In the genomic region with DNA sequence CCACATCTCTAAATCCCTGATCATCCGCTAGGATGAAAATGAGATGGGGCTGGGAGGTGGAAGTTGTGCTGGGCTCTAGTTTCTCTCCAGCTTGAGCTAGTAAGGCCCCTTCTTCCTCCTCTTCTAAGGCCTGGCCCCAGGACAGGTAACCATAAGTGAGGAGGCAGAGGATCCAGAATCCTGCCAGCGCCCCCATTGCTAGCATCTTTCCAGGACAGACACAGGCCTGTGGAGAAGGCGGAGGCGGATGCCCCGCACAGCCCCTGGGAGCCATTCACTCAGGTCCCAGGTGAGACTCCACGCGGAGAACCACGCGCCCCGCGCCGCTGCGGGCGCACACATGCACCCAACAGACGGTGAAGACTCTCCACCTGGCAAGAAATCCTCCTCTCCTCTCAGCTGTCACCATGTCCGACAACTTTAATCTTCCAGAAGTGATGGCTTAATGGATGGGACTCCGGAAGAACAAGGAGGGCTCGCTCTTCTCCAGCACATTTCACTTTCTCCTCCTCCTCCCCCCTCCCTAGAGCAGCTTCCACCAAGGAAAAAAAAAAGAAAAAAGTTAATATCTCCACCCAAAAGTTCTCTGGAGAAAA, we compare ENCODE assay signal across 7 cellular contexts.
A peak's percentile ranks its signal among the peaks of the same experiment; 100 is the strongest.
DNase-seq lines count a peak whose midpoint lies in the region; ATAC-seq and TF ChIP-seq lines count a peak whose summit lies in the region.

No MANE protein-coding gene starts in this region.

- H3K4me1 ChIP-seq in HUES48 (ENCODE audit: control insufficient read depth, insufficient read depth, low read length) (peaks cover 26% of the 10 kb centered on the region), stomach smooth muscle (ENCODE audit: control insufficient read depth, insufficient read depth, low read length) (peaks cover 6% of the 10 kb centered on the region)

- no peak for ATAC-seq in GM18511 (IDR thresholded peaks at IDR 0.05; ENCODE audit: unreplicated experiment)
- no peak for ATAC-seq in HG02884 (IDR thresholded peaks at IDR 0.05; ENCODE audit: unreplicated experiment)

- in situ Hi-C loops in astrocyte of the spinal cord (cut with HindIII; ENCODE audit: low sequenced_read_pairs): no loop called here

- H3K27ac ChIP-seq in HUES48 (ENCODE audit: low read depth, low read length) (no peak overlapping the region), stomach smooth muscle (ENCODE audit: low read length) (peak overlapping the region; percentile 86)

- no peak for TF ChIP-seq CTCF in astrocyte of the spinal cord (IDR thresholded peaks at IDR 0.05; ENCODE audit: low read depth, low read length)

- H3K4me3 ChIP-seq in HUES48 (ENCODE audit: low read depth, low read length): peak overlapping the region; percentile 99
- H3K4me3 ChIP-seq in astrocyte of the spinal cord (ENCODE audit: low read depth, low read length): peak overlapping the region; percentile 85
- H3K4me3 ChIP-seq in stomach smooth muscle (ENCODE audit: low read length in 2 of 2): peak overlapping the region; percentile 88 to 91

- H3K9ac ChIP-seq in HUES48 (ENCODE audit: low read depth, low read length) (peak overlapping the region; percentile 64; the same call in 1 of the 2 replicates), stomach smooth muscle (ENCODE audit: low read length in 2 of 2) (peak overlapping the region; percentile 87 to 95)

- no peaks in the 10 kb centered on the region; the same call in 1 of the 2 replicates for H3K9me3 ChIP-seq in HUES48 (ENCODE audit: control insufficient read depth, insufficient read depth, low read length)
- no peaks in the 10 kb centered on the region for H3K9me3 ChIP-seq in stomach smooth muscle (ENCODE audit: control insufficient read depth in 2 of 2, low read length in 2 of 2)

- H3K36me3 ChIP-seq in HUES48 (ENCODE audit: control insufficient read depth, insufficient read depth, low read length) (no peaks in the 10 kb centered on the region), stomach smooth muscle (ENCODE audit: control insufficient read depth in 2 of 2, insufficient read depth in 2 of 2, low read length in 2 of 2) (no peaks in the 10 kb centered on the region)

- peak; percentile 56 for DNase-seq in astrocyte of the spinal cord (ENCODE audit: low read depth, low spot score)
- DNase-seq in islet precursor cell: peak; percentile 66
- DNase-seq in HPDE6-E6E7 (ENCODE audit: extremely low spot score): no peak

- H3K27me3 ChIP-seq in HUES48 (ENCODE audit: control insufficient read depth, insufficient read depth, low read length): peaks cover 15% of the 10 kb centered on the region
- no peaks in the 10 kb centered on the region for H3K27me3 ChIP-seq in stomach smooth muscle (ENCODE audit: control insufficient read depth in 1 of 2, insufficient read depth in 2 of 2, low read length in 2 of 2)
